8 cellular contexts compared by ENCODE assay signal in genomic region chr11:86116386-86116726, GRCh38. TPM values are rescaled to one million over a fixed set of nuclear protein-coding genes. Genes with fewer than 3 reads are reported as not detected.
A peak's percentile ranks its signal among the peaks of the same experiment; 100 is the strongest.
DNase-seq lines count a peak whose midpoint lies in the region; ATAC-seq, FAIRE-seq and TF ChIP-seq lines count a peak whose summit lies in the region.

No MANE protein-coding gene starts in this region.

- in situ Hi-C loops in HepG2 (cut with HindIII; ENCODE audit: extremely low pct_ligation_motif_present, low pct_unique_long_range_greater_than_20kb) = no loop called here

- H3K4me1 ChIP-seq in body of pancreas = peaks cover 14% of the 10 kb centered on the region
- peaks cover 3 to 5% of the 10 kb centered on the region in 2 donors for H3K4me1 ChIP-seq in small intestine (ENCODE audit: control insufficient read depth in 2 of 2, insufficient read depth in 1 of 2, low read depth in 1 of 2, low read length in 1 of 2)
- no peaks in the 10 kb centered on the region for H3K4me1 ChIP-seq in uterus
- H3K4me1 ChIP-seq in HepG2 (ENCODE audit: insufficient read depth, low read length) = peaks cover 16% of the 10 kb centered on the region; the same call in 1 of the 2 replicates

- TF ChIP-seq CTCF in body of pancreas (IDR thresholded peaks at IDR 0.05) (no peak), uterus (IDR thresholded peaks at IDR 0.05) (no peak), HepG2 (CRISPR knock-in tag; IDR thresholded peaks at IDR 0.05) (no peak)

- H3K4me3 ChIP-seq in body of pancreas = no peak overlapping the region
- no peak overlapping the region for H3K4me3 ChIP-seq in small intestine (ENCODE audit: low read depth in 1 of 2, low read length in 2 of 2)
- no peak overlapping the region for H3K4me3 ChIP-seq in uterus
- H3K4me3 ChIP-seq in HepG2 (replicated peaks in 1 of 3; ENCODE audit: insufficient read depth in 1 of 3, low read depth in 2 of 3, low read length in 3 of 3) = no peak overlapping the region

- FAIRE-seq in GM12891 (lab: Jason Lieb, UNC) (peak; percentile 26), HTR-8/SVneo (lab: Jason Lieb, UNC) (no peak), small intestine (lab: Jason Lieb, UNC) (no peak), HepG2 (lab: Jason Lieb, UNC) (no peak)

- H3K79me2 ChIP-seq in HepG2 (ENCODE audit: insufficient read depth, low read length) = no peaks in the 10 kb centered on the region

- no TSS peak for BruUV-seq in HepG2 (replicated peaks; lab: Mats Ljungman, UMichigan)

- TF ChIP-seq POLR2A in GM12891 (IDR thresholded peaks at IDR 0.05; ENCODE audit: low read depth, low read length) (peak; percentile 35; the same call in 1 of the 2 replicates), body of pancreas (IDR thresholded peaks at IDR 0.05) (no peak), uterus (IDR thresholded peaks at IDR 0.05) (no peak), HepG2 (IDR thresholded peaks at IDR 0.05; ENCODE audit: insufficient read depth in 1 of 2, low read depth in 2 of 2, low read length in 2 of 2) (no peak)

- H3K27ac ChIP-seq in body of pancreas (peak overlapping the region in 2 of 4 donors; percentile 13 to 63), small intestine (ENCODE audit: low read depth in 1 of 2, low read length in 1 of 2) (no peak overlapping the region), uterus (no peak overlapping the region), HepG2 (ENCODE audit: extremely low read length, insufficient read depth, low read length) (no peak overlapping the region)

- no peak for TF ChIP-seq RAD21 in HepG2 (CRISPR knock-in tag; IDR thresholded peaks at IDR 0.05)

- ATAC-seq in GM21526 (IDR thresholded peaks at IDR 0.05; ENCODE audit: low FRiP score, unreplicated experiment) (peak; percentile 83), body of pancreas (peak; percentile 52), HepG2 (no peak)

- intact Hi-C loops in body of pancreas (cut with DNase I) = no loop called here
- intact Hi-C loops in uterus (cut with DNase I; ENCODE audit: low total_unique reads) = no loop called here
- intact Hi-C loops in HepG2 (cut with micrococcal nuclease; ENCODE audit: unreplicated experiment) = no loop called here

- H3K36me3 ChIP-seq in body of pancreas (replicated peaks in 1 of 2; ENCODE audit: insufficient read depth in 1 of 2, low read depth in 2 of 2) = no peaks in the 10 kb centered on the region
- no peaks in the 10 kb centered on the region for H3K36me3 ChIP-seq in small intestine (ENCODE audit: control insufficient read depth in 2 of 2, insufficient read depth in 2 of 2, low read length in 2 of 2)
- no peaks in the 10 kb centered on the region for H3K36me3 ChIP-seq in uterus
- no peaks in the 10 kb centered on the region for H3K36me3 ChIP-seq in HepG2 (replicated peaks in 1 of 2; ENCODE audit: control insufficient read depth in 1 of 2, insufficient read depth in 2 of 2, low read length in 2 of 2)

- no peaks in the 10 kb centered on the region for H3K27me3 ChIP-seq in body of pancreas
- no peaks in the 10 kb centered on the region for H3K27me3 ChIP-seq in small intestine (ENCODE audit: control insufficient read depth in 2 of 2, insufficient read depth in 2 of 2, low read length in 2 of 2)
- no peaks in the 10 kb centered on the region for H3K27me3 ChIP-seq in uterus
- H3K27me3 ChIP-seq in HepG2 (ENCODE audit: control insufficient read depth in 1 of 2, insufficient read depth in 2 of 2, low read length in 2 of 2) = 0 out of 5 replicates have a peak, but pooled peaks cover 0 to 3% of the 10 kb centered on the region in 2 experiments

- H4K20me1 ChIP-seq in HepG2 (ENCODE audit: insufficient read depth, low read length) = no peaks in the 10 kb centered on the region

- H3K9ac ChIP-seq in HepG2 (ENCODE audit: insufficient read depth, low read depth, low read length) = no peak overlapping the region

- CTCF ChIA-PET in HepG2 (lab: Yijun Ruan, JAX; ENCODE audit: low intra/inter-chr PET ratio, low total read pairs) = no interaction called here

- H3K9me3 ChIP-seq in body of pancreas (no peaks in the 10 kb centered on the region), small intestine (ENCODE audit: control insufficient read depth, low read depth) (no peaks in the 10 kb centered on the region), uterus (no peaks in the 10 kb centered on the region), HepG2 (ENCODE audit: low read length) (no peaks in the 10 kb centered on the region)

- H3K4me2 ChIP-seq in HepG2 (ENCODE audit: low read depth, low read length) = no peak overlapping the region

- POLR2A ChIA-PET in HepG2 (lab: Yijun Ruan, JAX) = no interaction called here

- H2AFZ ChIP-seq in HepG2 (ENCODE audit: low read length) = no peak overlapping the region

- 60 to 66% methylated on average over 4 of the region's 4 CpGs for whole genome bisulfite sequencing in body of pancreas, 2 donors
- WGBS in small intestine, 3 donors = 62 to 80% (median 68%) methylated on average over 4 of the region's 4 CpGs
- WGBS in HepG2 (ENCODE audit: low lambda C conversion rate) = 35% methylated on average over 4 of the region's 4 CpGs

- peak; percentile 31 for DNase-seq in GM12891 (ENCODE audit: insufficient read length, low spot score)
- DNase-seq in HTR-8/SVneo (ENCODE audit: insufficient read length, low spot score) = peak; percentile 49
- DNase-seq in body of pancreas = peak in 1 of 4 donors; percentile 18
- peak; percentile 9 for DNase-seq in stimulated activated CD4-positive, alpha-beta T cell treated with anti-CD3 and anti-CD28 coated beads, Interleukin-4, amount 100 ng/mL, for 1 hour
- no peak for DNase-seq in small intestine
- DNase-seq in uterus = no peak
- DNase-seq in HepG2 (ENCODE audit: low spot score) = no peak

- TF ChIP-seq EP300 in HepG2 (IDR thresholded peaks at IDR 0.05; ENCODE audit: low read depth in 2 of 2, low read length in 2 of 2) = no peak
- TF ChIP-seq EP300 in HepG2 (CRISPR knock-in tag; IDR thresholded peaks at IDR 0.05; ENCODE audit: borderline replicate concordance) = no peak

TF ChIP-seq in GM12891, 5 proteins besides CTCF, POLR2A, EP300 and RAD21:
- TF ChIP-seq POLR2AphosphoS5 (IDR thresholded peaks at IDR 0.05; ENCODE audit: low read depth, low read length) (no peak), POU2F2 (IDR thresholded peaks at IDR 0.05; ENCODE audit: low read depth, low read length) (no peak), PAX5 (IDR thresholded peaks at IDR 0.05; ENCODE audit: insufficient read depth, low read length, severe bottlenecking) (no peak), TAF1 (IDR thresholded peaks at IDR 0.05; ENCODE audit: low read depth, low read length) (no peak), SPI1 (IDR thresholded peaks at IDR 0.05; ENCODE audit: low read depth, low read length) (no peak)

TF ChIP-seq in HepG2, 621 proteins besides CTCF, POLR2A, EP300 and RAD21:
- TF ChIP-seq SSRP1 (CRISPR knock-in tag; IDR thresholded peaks at IDR 0.05) = no peak
- TF ChIP-seq ZNF891 (CRISPR knock-in tag; IDR thresholded peaks at IDR 0.05) = no peak
- TF ChIP-seq, protein P1, sequence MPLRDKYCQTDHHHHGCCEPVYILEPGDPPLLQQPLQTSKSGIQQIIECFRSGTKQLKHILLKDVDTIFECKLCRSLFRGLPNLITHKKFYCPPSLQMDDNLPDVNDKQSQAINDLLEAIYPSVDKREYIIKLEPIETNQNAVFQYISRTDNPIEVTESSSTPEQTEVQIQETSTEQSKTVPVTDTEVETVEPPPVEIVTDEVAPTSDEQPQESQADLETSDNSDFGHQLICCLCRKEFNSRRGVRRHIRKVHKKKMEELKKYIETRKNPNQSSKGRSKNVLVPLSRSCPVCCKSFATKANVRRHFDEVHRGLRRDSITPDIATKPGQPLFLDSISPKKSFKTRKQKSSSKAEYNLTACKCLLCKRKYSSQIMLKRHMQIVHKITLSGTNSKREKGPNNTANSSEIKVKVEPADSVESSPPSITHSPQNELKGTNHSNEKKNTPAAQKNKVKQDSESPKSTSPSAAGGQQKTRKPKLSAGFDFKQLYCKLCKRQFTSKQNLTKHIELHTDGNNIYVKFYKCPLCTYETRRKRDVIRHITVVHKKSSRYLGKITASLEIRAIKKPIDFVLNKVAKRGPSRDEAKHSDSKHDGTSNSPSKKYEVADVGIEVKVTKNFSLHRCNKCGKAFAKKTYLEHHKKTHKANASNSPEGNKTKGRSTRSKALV (CRISPR knock-in tag; IDR thresholded peaks at IDR 0.05) = no peak
- TF ChIP-seq RBFOX2 (IDR thresholded peaks at IDR 0.05; ENCODE audit: low read depth, low read length) = no peak
TF ChIP-seq in HepG2: peak in this region for 0.

RNA-seq across cellular contexts. Expression of gene PICALM, which starts 47.5 kb away (rescaled TPM):
- 14.8 TPM for polyA plus RNA-seq in GM12891 (2012; ENCODE audit: low read depth, missing spikeins)
- total RNA-seq in body of pancreas (100 to 1,000 TPM in 1 of 2 donors, 10 to 100 TPM in 1; 97.8 to 132 TPM), uterus (100 to 1,000 TPM; 198 to 402 (median 298) TPM), HepG2 (2016; rRNA removed; fragmentation: Illumina TruSeq; extraction: Trizol) (97.6 and 122 TPM in 2 replicates)
- polyA plus RNA-seq in small intestine (100 to 1,000 TPM in 2 of 3 donors, 10 to 100 TPM in 1; 88.8 to 127 (median 106) TPM), HepG2 (2011; rRNA removed) (148 and 154 TPM in 2 replicates)
- total RNA-seq in HepG2 (2016; cell fraction: cytosol; rRNA removed; fragmentation: Illumina TruSeq; extraction: Trizol; ENCODE audit: low read depth) = 185 and 210 TPM in 2 replicates
- 99.5 and 114 TPM in 2 replicates for total RNA-seq in HepG2 (2016; cell fraction: insoluble cytoplasmic fraction; rRNA removed; fragmentation: Illumina TruSeq; extraction: Trizol)
- 78.0 and 99.1 TPM in 2 replicates for total RNA-seq in HepG2 (2016; cell fraction: membrane; rRNA removed; fragmentation: Illumina TruSeq; extraction: Trizol)
- total RNA-seq in HepG2 (2016; cell fraction: nucleus; rRNA removed; fragmentation: Illumina TruSeq; extraction: Trizol) = 105 and 121 TPM in 2 replicates
- polyA plus RNA-seq in HepG2 (2011; cell fraction: cytosol; rRNA removed) = 71.2 and 106 TPM in 2 replicates
- 84.2 and 123 TPM in 2 replicates for polyA plus RNA-seq in HepG2 (2011; cell fraction: nucleus; rRNA removed)
- polyA plus RNA-seq in HepG2 (2012) = 83.5 and 95.3 TPM in 2 replicates
- 4.3 and 4.7 TPM in 2 replicates for polyA plus RNA-seq in HepG2 (2016; cell fraction: cytosol; fragmentation: Illumina TruSeq; extraction: Trizol; ENCODE audit: low read depth)
- 105 and 110 TPM in 2 replicates for polyA plus RNA-seq in HepG2 (2016; cell fraction: insoluble cytoplasmic fraction; fragmentation: Illumina TruSeq; extraction: Trizol; ENCODE audit: low read depth)
- 15.5 and 17.4 TPM in 2 replicates for polyA plus RNA-seq in HepG2 (2016; cell fraction: membrane; fragmentation: Illumina TruSeq; extraction: Trizol; ENCODE audit: low read depth)
- polyA plus RNA-seq in HepG2 (2016; cell fraction: nucleus; fragmentation: Illumina TruSeq; extraction: Trizol; ENCODE audit: insufficient read depth, low read depth) = 70.7 and 87.4 TPM in 2 replicates
- 247 and 783 TPM in 2 replicates for polyA minus RNA-seq in HepG2 (2011; rRNA and poly(A)+ RNA removed; ENCODE audit: low replicate concordance)
- polyA minus RNA-seq in HepG2 (2011; cell fraction: cytosol; rRNA and poly(A)+ RNA removed) = 130 and 147 TPM in 2 replicates
- 306 and 365 TPM in 2 replicates for polyA minus RNA-seq in HepG2 (2011; cell fraction: nucleus; rRNA and poly(A)+ RNA removed)

Comparison
In these comparisons a context has a peak if more than half of its experiments do, and no peak if none do; other contexts are left out.
1. DNase-seq: peak in GM12891 (single experiment), HTR-8/SVneo (single experiment) and stimulated activated CD4-positive, alpha-beta T cell treated with anti-CD3 and anti-CD28 coated beads, Interleukin-4, amount 100 ng/mL, for 1 hour (single experiment); none in small intestine (single experiment), uterus (0 of 2) and HepG2 (single experiment).